In the genomic region with DNA sequence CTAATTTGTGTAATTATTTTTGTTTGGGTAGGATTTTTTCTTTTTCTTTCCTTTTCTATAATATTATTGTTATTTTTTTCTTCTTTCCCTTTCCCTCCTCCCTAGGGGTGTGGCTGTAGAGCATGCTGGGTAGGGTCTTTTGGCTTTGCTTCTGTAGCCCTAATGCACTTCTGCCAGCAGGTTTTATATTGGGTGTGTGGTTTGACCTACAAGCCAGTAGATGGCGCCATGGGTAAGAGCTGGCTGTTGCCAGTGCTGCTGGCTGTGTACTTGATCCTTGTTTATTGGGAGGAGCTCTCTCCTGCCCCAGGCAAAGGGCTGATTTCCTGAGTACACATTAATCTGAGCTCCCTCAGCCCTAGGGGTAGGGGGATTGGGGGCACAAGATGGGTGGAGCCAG, we compare ENCODE assay signal across 8 cellular contexts.
DNase-seq lines count a peak whose midpoint lies in the region; ATAC-seq, FAIRE-seq and TF ChIP-seq lines count a peak whose summit lies in the region.
"Not testable (repeated sequence)": the region's sequence is repeated elsewhere in the genome, so short reads cannot be mapped to it uniquely, and the experiment has no call there.

No MANE protein-coding gene starts in this region.

- H3K9me3 ChIP-seq in CD4-positive, alpha-beta memory T cell (ENCODE audit: control insufficient read depth in 1 of 2, low read length in 2 of 2); body of pancreas: not testable (repeated sequence)
- peaks cover 0 to 12% (median 0%) of the 10 kb centered on the region in 4 donors for H3K9me3 ChIP-seq in stomach

- not testable (repeated sequence) for H3K36me3 ChIP-seq in CD4-positive, alpha-beta memory T cell (ENCODE audit: insufficient read depth, low read length); body of pancreas (replicated peaks in 1 of 2; ENCODE audit: insufficient read depth in 1 of 2, low read depth in 2 of 2); stomach

- not testable (repeated sequence) for H3K27me3 ChIP-seq in CD4-positive, alpha-beta memory T cell (ENCODE audit: insufficient read depth, low read length); body of pancreas; stomach

- 0% methylated on average over 1 of the region's 1 CpG for WGBS in body of pancreas, 2 donors
- WGBS in stomach, 5 donors: 0% methylated on average over 1 of the region's 1 CpG

- not testable (repeated sequence) for H3K36me3 Mint-ChIP-seq in CD4-positive, alpha-beta memory T cell

- H3K4me1 ChIP-seq in CD4-positive, alpha-beta memory T cell (ENCODE audit: insufficient read depth, low read length); body of pancreas; stomach: not testable (repeated sequence)

- peak in 6 of 7 experiments; percentile 49 to 78 (median 60) for TF ChIP-seq CTCF in body of pancreas (IDR thresholded peaks at IDR 0.05)
- peak in 5 of 7 experiments; percentile 26 to 58 (median 36) for TF ChIP-seq CTCF in stomach (IDR thresholded peaks at IDR 0.05)

- in situ Hi-C loops in SK-MEL-5 (cut with HindIII; ENCODE audit: low pct_unique_long_range_greater_than_20kb, low sequenced_read_pairs): not testable (repeated sequence)

- CTCF ChIA-PET in CD4-positive, alpha-beta memory T cell (lab: Charles Lee; ENCODE audit: partially characterized antibody): interaction anchor here (0.8 to 3.7 kb wide), 17 partner anchors 11 to 149 kb away, joined by 3 to 27 read pairs (median 5); no protein-coding TSS in a partner anchor

- not testable (repeated sequence) for ATAC-seq in body of pancreas

- not testable (repeated sequence) for TF ChIP-seq EP300 in stomach (IDR thresholded peaks at IDR 0.05)

- not testable (repeated sequence) for H3K27ac ChIP-seq in CD4-positive, alpha-beta memory T cell (ENCODE audit: low read depth, low read length); body of pancreas; stomach

- intact Hi-C loops in CD4-positive, alpha-beta memory T cell (cut with micrococcal nuclease): loop anchor here (1.0 to 2.0 kb wide), 2 partner anchors 46 to 148 kb away; no protein-coding TSS in a partner anchor
- intact Hi-C loops in body of pancreas (cut with DNase I); stomach (cut with DNase I; ENCODE audit: low total_unique reads): not testable (repeated sequence)

- not testable (repeated sequence) for TF ChIP-seq POLR2A in body of pancreas (IDR thresholded peaks at IDR 0.05); stomach (IDR thresholded peaks at IDR 0.05)

- H3K4me3 ChIP-seq in CD4-positive, alpha-beta memory T cell (ENCODE audit: low read length in 2 of 2); body of pancreas: not testable (repeated sequence)
- H3K4me3 ChIP-seq in stomach: peak overlapping the region in 1 of 4 donors; percentile 20

- POLR2A ChIA-PET in CD4-positive, alpha-beta memory T cell (lab: Charles Lee; ENCODE audit: partially characterized antibody): not testable (repeated sequence)

- FAIRE-seq in GM18507 (lab: Jason Lieb, UNC): peak; percentile 46

- not testable (repeated sequence) for H3K27me3 Mint-ChIP-seq in CD4-positive, alpha-beta memory T cell

- H3K27ac Mint-ChIP-seq in CD4-positive, alpha-beta memory T cell: not testable (repeated sequence)

- H3K4me3 Mint-ChIP-seq in CD4-positive, alpha-beta memory T cell: peak overlapping the region in 1 of 8 donors; percentile 55

- peak in 4 of 5 donors; percentile 26 to 44 (median 36) for DNase-seq in CD4-positive, alpha-beta memory T cell
- not testable (repeated sequence) for DNase-seq in GM18507 (ENCODE audit: extremely low spot score, insufficient read length, low read depth); stomach
- DNase-seq in NCI-H146 (lab: John Stamatoyannopoulos, UW) (peak; percentile 11), SK-MEL-5 (ENCODE audit: low read depth, low spot score) (peak; percentile 72), body of pancreas (peak; percentile 8 to 31 (median 24)), fibroblast of the conjunctiva (ENCODE audit: low read depth) (peak; percentile 9), lung microvascular endothelial cell (ENCODE audit: low read depth in 2 of 2) (peak; percentile 6 to 28)

- peaks cover 2 to 11% (median 5%) of the 10 kb centered on the region in 4 donors for H3K4me1 Mint-ChIP-seq in CD4-positive, alpha-beta memory T cell

- H3K9me3 Mint-ChIP-seq in CD4-positive, alpha-beta memory T cell: peaks cover 0 to 14% (median 11%) of the 10 kb centered on the region in 8 donors
